10 cellular contexts compared by ENCODE assay signal in the genomic region with DNA sequence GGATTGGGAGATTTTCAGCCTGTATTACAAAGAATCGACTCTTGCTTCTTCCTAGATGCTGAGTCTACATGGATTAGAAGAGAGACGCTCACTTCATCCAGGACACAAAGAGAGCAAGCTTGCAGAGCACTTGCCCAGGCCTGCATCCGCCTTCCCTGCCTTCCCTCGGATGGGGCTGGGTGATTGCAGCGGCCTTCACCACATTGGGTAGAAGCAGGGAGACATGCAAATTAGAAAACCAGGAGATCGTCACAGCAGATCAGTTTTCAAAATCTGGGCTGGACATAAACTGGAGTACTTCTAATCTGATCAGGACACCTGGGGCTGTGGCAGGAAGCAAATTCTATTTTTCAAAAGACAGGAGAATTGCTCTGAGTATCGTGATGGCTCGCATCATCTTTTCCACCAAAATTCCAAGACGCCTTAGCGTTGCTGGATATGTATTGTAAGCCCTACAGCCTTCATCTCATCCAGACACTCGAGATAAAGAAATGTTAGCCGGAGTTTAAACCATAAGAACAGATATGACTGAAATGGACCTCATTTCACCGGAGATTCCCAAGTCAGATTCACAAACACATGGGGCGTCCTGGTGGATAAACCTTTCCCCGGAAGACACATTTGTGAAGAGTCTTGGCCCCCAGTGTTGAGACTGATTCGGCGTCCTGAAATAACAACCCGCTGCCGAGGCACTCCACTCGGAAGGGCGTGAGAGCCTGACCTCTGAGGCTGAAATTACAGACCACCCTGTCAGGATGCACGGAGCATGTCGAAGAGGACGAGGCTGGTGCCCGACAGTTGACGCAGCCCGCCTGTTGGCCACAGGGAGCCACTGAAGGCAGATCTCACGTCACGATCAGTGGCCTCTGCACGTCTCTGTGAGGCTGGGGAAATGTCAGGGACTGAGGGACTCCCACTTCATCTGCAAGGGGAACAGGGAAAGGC.
DNase-seq lines count a peak whose midpoint lies in the region; ATAC-seq and TF ChIP-seq lines count a peak whose summit lies in the region.
"Had no signal": no experiment of that assay in that cellular context is flagged by ENCODE, and none has a peak within 500 bp of the region (broad histone marks: within the 10 kb centered on the region; RNA-seq: fewer than 3 reads in every experiment).

No MANE protein-coding gene starts in this region.

- H3F3A ChIP-seq in PC-3 (ENCODE audit: low read length, unreplicated experiment), result no peaks in the 10 kb centered on the region

- POLR2A ChIA-PET in CD8-positive, alpha-beta T cell (lab: Charles Lee), result no interaction called here
- POLR2A ChIA-PET in PC-3 (lab: Charles Lee; ENCODE audit: unreplicated experiment), result no interaction called here

- H3K9ac ChIP-seq in fibroblast of lung (ENCODE audit: insufficient read depth, low read length) (no peak overlapping the region), PC-3 (ENCODE audit: low read length) (no peak overlapping the region)

- H3K4me1 Mint-ChIP-seq in CD8-positive, alpha-beta T cell (ENCODE audit: low read depth), result no peaks in the 10 kb centered on the region

- H4K20me1 ChIP-seq in fibroblast of lung (ENCODE audit: control insufficient read depth, extremely low read depth, insufficient read depth, low read length) (no peaks in the 10 kb centered on the region), PC-3 (ENCODE audit: low read length) (no peaks in the 10 kb centered on the region)

- H3K27me3 Mint-ChIP-seq in CD8-positive, alpha-beta T cell (ENCODE audit: low read depth), result no peaks in the 10 kb centered on the region

- ATAC-seq in CD8-positive, alpha-beta T cell, result no peak
- no peak for ATAC-seq in PC-3

- no peaks in the 10 kb centered on the region for H3K9me3 Mint-ChIP-seq in CD8-positive, alpha-beta T cell

- H3K79me2 ChIP-seq in fibroblast of lung (ENCODE audit: control insufficient read depth, insufficient read depth, low read length) (no peaks in the 10 kb centered on the region), PC-3 (ENCODE audit: low read length) (no peaks in the 10 kb centered on the region)

- DNase-seq in HuH-7 (ENCODE audit: low spot score) (peak; percentile 35), NCI-H524 (lab: John Stamatoyannopoulos, UW) (peak; percentile 50 to 79), fibroblast of lung (ENCODE audit: low read depth in 2 of 2) (peak; percentile 20 to 67), posterior vena cava (ENCODE audit: low spot score) (peak; percentile 87), NOMO-1 treated with DMSO at 0.1 percent for 48 hours (lab: John Stamatoyannopoulos, UW; ENCODE audit: unreplicated experiment) (no peak), PC-3 (no peak), GM19240 (ENCODE audit: insufficient read length, low spot score) (no peak)
- no peak for DNase-seq in CD8-positive, alpha-beta T cell
- DNase-seq: activated CD4-positive, alpha-beta T cell treated with anti-CD3 and anti-CD28 coated beads for 48 hours; testis had no signal

- H3K4me1 ChIP-seq in fibroblast of lung (ENCODE audit: control insufficient read depth, extremely low read depth, insufficient read depth, low read length), result peaks cover 3% of the 10 kb centered on the region
- H3K4me1 ChIP-seq in CD8-positive, alpha-beta T cell (ENCODE audit: insufficient read depth, low read length), result no peaks in the 10 kb centered on the region
- peaks cover 4% of the 10 kb centered on the region; the same call in 1 of the 2 replicates for H3K4me1 ChIP-seq in PC-3 (ENCODE audit: insufficient read depth, low read length)

- no peak overlapping the region for H3K27ac Mint-ChIP-seq in CD8-positive, alpha-beta T cell

- no peaks in the 10 kb centered on the region for H3K36me3 ChIP-seq in fibroblast of lung (ENCODE audit: control insufficient read depth, insufficient read depth, low read length)
- no peaks in the 10 kb centered on the region for H3K36me3 ChIP-seq in CD8-positive, alpha-beta T cell (ENCODE audit: insufficient read depth, low read length)
- no peaks in the 10 kb centered on the region for H3K36me3 ChIP-seq in PC-3 (ENCODE audit: low read depth, low read length)

- no peak overlapping the region for H3K4me2 ChIP-seq in fibroblast of lung (ENCODE audit: extremely low read depth, insufficient read depth, low read length)
- H3K4me2 ChIP-seq in PC-3 (ENCODE audit: low read length), result no peak overlapping the region

- CTCF ChIA-PET in CD8-positive, alpha-beta T cell (lab: Charles Lee), result no interaction called here
- CTCF ChIA-PET in PC-3 (lab: Charles Lee), result no interaction called here

- H2AFZ ChIP-seq in fibroblast of lung (ENCODE audit: low read length), result peak overlapping the region; percentile 38
- no peak overlapping the region for H2AFZ ChIP-seq in PC-3 (ENCODE audit: low read length)

- H3K9me2 ChIP-seq in PC-3 (replicated peaks; ENCODE audit: low read length), result no peaks in the 10 kb centered on the region

- H3K4me3 Mint-ChIP-seq in CD8-positive, alpha-beta T cell, result no peak overlapping the region

- H3K9me3 ChIP-seq in fibroblast of lung (ENCODE audit: control insufficient read depth, insufficient read depth, low read depth, low read length) (no peaks in the 10 kb centered on the region), PC-3 (ENCODE audit: low read length) (no peaks in the 10 kb centered on the region)
- H3K9me3 ChIP-seq in CD8-positive, alpha-beta T cell (ENCODE audit: low read length), result no peaks in the 10 kb centered on the region
- H3K9me3 ChIP-seq: testis had no signal

- no peak for TF ChIP-seq CTCF in fibroblast of lung (conservative IDR thresholded peaks at IDR 0.05 in 1 of 2, IDR thresholded peaks at IDR 0.05 in 1 of 2; ENCODE audit: low read depth in 1 of 2, low read length in 2 of 2)
- no peak for TF ChIP-seq CTCF in CD8-positive, alpha-beta T cell (IDR thresholded peaks at IDR 0.05)
- no peak for TF ChIP-seq CTCF in PC-3 (conservative IDR thresholded peaks at IDR 0.05; ENCODE audit: low read depth, low read length)

- BruUV-seq in PC-3 (replicated peaks; lab: Mats Ljungman, UMichigan), result no TSS peak

- H3K4me3 ChIP-seq in fibroblast of lung (replicated peaks in 1 of 4; ENCODE audit: control extremely low read depth in 1 of 4, insufficient read depth in 1 of 4, low read depth in 3 of 4, low read length in 4 of 4) (no peak overlapping the region), PC-3 (ENCODE audit: low read length) (no peak overlapping the region)
- no peak overlapping the region for H3K4me3 ChIP-seq in CD8-positive, alpha-beta T cell (ENCODE audit: low read depth, low read length)
- H3K4me3 ChIP-seq: testis had no signal

- H3K27me3 ChIP-seq in fibroblast of lung (ENCODE audit: control insufficient read depth, insufficient read depth, low read length) (no peaks in the 10 kb centered on the region), PC-3 (ENCODE audit: low read length) (no peaks in the 10 kb centered on the region)
- H3K27me3 ChIP-seq in CD8-positive, alpha-beta T cell (ENCODE audit: insufficient read depth, low read length), result no peaks in the 10 kb centered on the region
- H3K27me3 ChIP-seq: testis had no signal

- H3K36me3 Mint-ChIP-seq in CD8-positive, alpha-beta T cell, result no peaks in the 10 kb centered on the region

- intact Hi-C loops in posterior vena cava (cut with DNase I) (no loop called here), PC-3 (cut with micrococcal nuclease) (no loop called here)
- intact Hi-C loops in CD8-positive, alpha-beta T cell (cut with DNase I, micrococcal nuclease), result no loop called here

- no peak overlapping the region for H3K27ac ChIP-seq in fibroblast of lung (ENCODE audit: insufficient read depth, low read length)
- no peak overlapping the region for H3K27ac ChIP-seq in CD8-positive, alpha-beta T cell (ENCODE audit: low read depth, low read length)
- H3K27ac ChIP-seq in PC-3 (ENCODE audit: low read length), result no peak overlapping the region
- H3K27ac ChIP-seq: testis had no signal

Comparison
In these comparisons a context has a peak if more than half of its experiments do, and no peak if none do; other contexts are left out.
1. DNase-seq: peak in HuH-7 (single experiment), NCI-H524 (2 of 2), fibroblast of lung (2 of 2) and posterior vena cava (single experiment); none in CD8-positive, alpha-beta T cell (0 of 7), NOMO-1 treated with DMSO at 0.1 percent for 48 hours (single experiment), PC-3 (single experiment) and GM19240 (single experiment).